ENCODE assay signal across 22 cellular contexts in genomic region chr15:56519000-56519399, GRCh38.
"Had no signal": no experiment of that assay in that cellular context is flagged by ENCODE, and none has a peak within 500 bp of the region (broad histone marks: within the 10 kb centered on the region; RNA-seq: fewer than 3 reads in every experiment).

No MANE protein-coding gene starts in this region.

- H3K4me1 ChIP-seq: esophagus muscularis mucosa, foreskin keratinocyte, gastroesophageal sphincter, heart right ventricle, left lung, lower lobe of right lung had no signal

- H3K36me3 ChIP-seq: esophagus muscularis mucosa, gastroesophageal sphincter, heart right ventricle, left lung, lower lobe of right lung had no signal

- FAIRE-seq: colon, endothelial cell of umbilical vein, keratinocyte had no signal

- H3K27ac ChIP-seq: coronary artery, esophagus muscularis mucosa, foreskin keratinocyte, gastroesophageal sphincter, heart right ventricle, left lung, lower lobe of right lung had no signal

- H3K27me3 ChIP-seq: dorsolateral prefrontal cortex, esophagus muscularis mucosa, gastroesophageal sphincter, heart right ventricle, left lung had no signal

- DNase-seq: dermis blood vessel endothelial cell; dorsolateral prefrontal cortex; effector CD4-positive, alpha-beta T cell; effector memory CD4-positive, alpha-beta T cell; foreskin keratinocyte; glutamatergic neuron; head of caudate nucleus; heart right ventricle; hippocampal formation; left cardiac atrium; left lung; left ventricle myocardium superior; lower lobe of right lung; mesenchymal stem cell; mucosa of descending colon; naive B cell had no signal

- ATAC-seq: foreskin keratinocyte, gastroesophageal sphincter, heart right ventricle, left cardiac atrium, left lung, left ventricle myocardium superior, lower lobe of right lung, mucosa of descending colon had no signal

- H3K4me3 ChIP-seq: coronary artery, dorsolateral prefrontal cortex, esophagus muscularis mucosa, gastroesophageal sphincter, heart right ventricle, left lung, lower lobe of right lung, mucosa of descending colon had no signal

- H3K9me3 ChIP-seq: lower lobe of right lung, mucosa of descending colon had no signal
